16 cellular contexts compared by ENCODE assay signal in genomic region chr5:92939428-92939827, GRCh38.
A peak's percentile ranks its signal among the peaks of the same experiment; 100 is the strongest.
DNase-seq lines count a peak whose midpoint lies in the region; ATAC-seq and TF ChIP-seq lines count a peak whose summit lies in the region.
"Had no signal": no experiment of that assay in that cellular context is flagged by ENCODE, and none has a peak within 500 bp of the region (broad histone marks: within the 10 kb centered on the region; RNA-seq: fewer than 3 reads in every experiment).

No MANE protein-coding gene starts in this region.

- peak; percentile 39 for DNase-seq in HT-29 (ENCODE audit: low spot score)
- peak; percentile 43 for DNase-seq in OCI-M1 (lab: John Stamatoyannopoulos, UW)
- DNase-seq in fibroblast of mammary gland (ENCODE audit: low read depth): peak; percentile 2
- DNase-seq in progenitor cell of endocrine pancreas (ENCODE audit: low spot score, unreplicated experiment): no peak
- DNase-seq in stimulated activated CD4-positive, alpha-beta T cell treated with anti-CD3 and anti-CD28 coated beads, Interleukin-15, amount 100 ng/mL, for 24 hours: no peak
- no peak for DNase-seq in activated naive CD8-positive, alpha-beta T cell treated with anti-CD3 and anti-CD28 coated beads for 36 hours
- DNase-seq in NCI-H226: no peak
- DNase-seq: activated CD4-positive, alpha-beta T cell treated with anti-CD3 and anti-CD28 coated beads, Interleukin-2, amount 50 U/mL, for 48 hours; activated T-cell treated with anti-CD3 and anti-CD28 coated beads, Interleukin-2, amount 50 U/mL, for 48 hours; central memory CD4-positive, alpha-beta T cell; KG1; NCI-H187; NK-92 treated with Interleukin-12 subunit alpha and Interleukin-12 subunit beta, amount 100 ng/mL, for 24 hours; SHP77 treated with DMSO at 0.1 percent for 48 hours; T1000 had no signal

- H3K27me3 Mint-ChIP-seq in progenitor cell of endocrine pancreas: no peaks in the 10 kb centered on the region
- H3K27me3 Mint-ChIP-seq in activated naive CD8-positive, alpha-beta T cell treated with anti-CD3 and anti-CD28 coated beads for 36 hours: no peaks in the 10 kb centered on the region

- H3K4me3 Mint-ChIP-seq in progenitor cell of endocrine pancreas (ENCODE audit: low read depth): no peak overlapping the region
- no peak overlapping the region for H3K4me3 Mint-ChIP-seq in activated naive CD8-positive, alpha-beta T cell treated with anti-CD3 and anti-CD28 coated beads for 36 hours

- no peaks in the 10 kb centered on the region for H3K36me3 Mint-ChIP-seq in progenitor cell of endocrine pancreas (ENCODE audit: insufficient read depth)
- no peaks in the 10 kb centered on the region for H3K36me3 Mint-ChIP-seq in activated naive CD8-positive, alpha-beta T cell treated with anti-CD3 and anti-CD28 coated beads for 36 hours

- peaks cover 8% of the 10 kb centered on the region for H3K4me1 Mint-ChIP-seq in progenitor cell of endocrine pancreas (ENCODE audit: low read depth)
- H3K4me1 Mint-ChIP-seq in activated naive CD8-positive, alpha-beta T cell treated with anti-CD3 and anti-CD28 coated beads for 36 hours: no peaks in the 10 kb centered on the region

- no peak for TF ChIP-seq CTCF in fibroblast of mammary gland (conservative IDR thresholded peaks at IDR 0.05; ENCODE audit: control insufficient read depth, insufficient read depth, low read depth, low read length)
- no peak for TF ChIP-seq CTCF in progenitor cell of endocrine pancreas (IDR thresholded peaks at IDR 0.05; ENCODE audit: unreplicated experiment)

- H3K4me3 ChIP-seq in fibroblast of mammary gland (ENCODE audit: control insufficient read depth, low read depth, low read length): no peak overlapping the region

- peak overlapping the region; percentile 84 for H3K27ac Mint-ChIP-seq in progenitor cell of endocrine pancreas
- H3K27ac Mint-ChIP-seq in activated naive CD8-positive, alpha-beta T cell treated with anti-CD3 and anti-CD28 coated beads for 36 hours: no peak overlapping the region

- H3K9me3 Mint-ChIP-seq in progenitor cell of endocrine pancreas (ENCODE audit: low read depth): no peaks in the 10 kb centered on the region
- H3K9me3 Mint-ChIP-seq in activated naive CD8-positive, alpha-beta T cell treated with anti-CD3 and anti-CD28 coated beads for 36 hours: peaks cover 1% of the 10 kb centered on the region

- no peak for ATAC-seq in GM21619 (IDR thresholded peaks at IDR 0.05; ENCODE audit: unreplicated experiment)

Comparison
In these comparisons a context has a peak if more than half of its experiments do, and no peak if none do; other contexts are left out.
1. DNase-seq: peak in HT-29 (single experiment), OCI-M1 (single experiment) and fibroblast of mammary gland (single experiment); none in progenitor cell of endocrine pancreas (single experiment), stimulated activated CD4-positive, alpha-beta T cell treated with anti-CD3 and anti-CD28 coated beads, Interleukin-15, amount 100 ng/mL, for 24 hours (single experiment), activated naive CD8-positive, alpha-beta T cell treated with anti-CD3 and anti-CD28 coated beads for 36 hours (single experiment) and NCI-H226 (single experiment).